In genomic region chr2:200090683-200091082, GRCh38 we compare ENCODE assay signal across 32 cellular contexts.
"Had no signal": no experiment of that assay in that cellular context is flagged by ENCODE, and none has a peak within 500 bp of the region (broad histone marks: within the 10 kb centered on the region; RNA-seq: fewer than 3 reads in every experiment).

No MANE protein-coding gene starts in this region.

- H3K4me3 ChIP-seq: adrenal gland, body of pancreas, breast epithelium, PC-9 had no signal

- DNase-seq: activated B cell treated with CpG ODN at 0.5 μM for 24 hours; activated CD4-positive, alpha-beta memory T cell treated with anti-CD3 and anti-CD28 coated beads for 36 hours; activated CD4-positive, alpha-beta T cell treated with anti-CD3 and anti-CD28 coated beads for 4 hours; activated CD4-positive, alpha-beta T cell treated with anti-CD3 and anti-CD28 coated beads, Interleukin-2, amount 50 U/mL, for 1 hour; activated CD4-positive, CD25-positive, alpha-beta regulatory T cell treated with anti-CD3 and anti-CD28 coated beads, Interleukin-2, amount 50 U/mL, for 72 hours; activated CD8-positive, alpha-beta memory T cell treated with anti-CD3 and anti-CD28 coated beads, Interleukin-2, amount 50 U/mL, for 4 hours; activated gamma-delta T cell treated with Interleukin-2 at 50 U/mL for 16 hours; activated naive CD4-positive, alpha-beta T cell treated with anti-CD3 and anti-CD28 coated beads for 36 hours; activated T-cell treated with anti-CD3 and anti-CD28 coated beads for 4 hours; activated T-cell treated with anti-CD3 and anti-CD28 coated beads, Interleukin-2, amount 50 U/mL, for 4 hours; adrenal gland; body of pancreas; KBM-7; NCI-H1105; NCI-H1436; NCI-H187; NCI-H2029 treated with DMSO at 0.1 percent for 48 hours; NCI-H2171 treated with DMSO at 0.1 percent for 48 hours; NCI-H2227 treated with DMSO at 0.1 percent for 48 hours; NCI-H446; NCI-H524; NCI-H69; NK-92 treated with Interleukin-12 subunit alpha and Interleukin-12 subunit beta, amount 100 ng/mL, for 24 hours; PC-9; SIG-M5; SW 1271; T-helper 1 cell; T-helper 2 cell; T-helper 9 cell had no signal

- H3K4me1 ChIP-seq: adrenal gland, body of pancreas, breast epithelium had no signal

- H3K27ac ChIP-seq: adrenal gland, body of pancreas, breast epithelium, PC-9, RWPE1, VCaP had no signal

- H3K9me3 ChIP-seq: adrenal gland, body of pancreas, breast epithelium had no signal

- H3K27me3 ChIP-seq: adrenal gland, body of pancreas, breast epithelium had no signal

- H3K4me2 ChIP-seq: PC-9 had no signal

- H3K36me3 ChIP-seq: adrenal gland, breast epithelium had no signal
